Comparison of ENCODE assay signal across 16 cellular contexts in genomic region chr7:158589653-158590052, GRCh38.
"Had no signal": no experiment of that assay in that cellular context is flagged by ENCODE, and none has a peak within 500 bp of the region (broad histone marks: within the 10 kb centered on the region; RNA-seq: fewer than 3 reads in every experiment).

No MANE protein-coding gene starts in this region.

- DNase-seq: effector memory CD4-positive, alpha-beta T cell; heart left ventricle; islet precursor cell; mammary epithelial cell; right cardiac atrium; stimulated activated CD4-positive, alpha-beta T cell treated with anti-CD3 and anti-CD28 coated beads, Interleukin-4, amount 100 ng/mL, for 1 hour; stimulated activated naive B cell treated with anti-CD40 and anti-IgM and Interleukin-4, amounts not matched to agents 10 μg/mL and 1 μg/mL and 100 μg/mL, for 72 hours; stimulated activated naive CD8-positive, alpha-beta T cell treated with anti-CD3 and anti-CD28 coated beads, Interleukin-15, amount 100 ng/mL, for 72 hours; testis had no signal

- H3K27me3 ChIP-seq: testis had no signal

- H3K9me3 ChIP-seq: mucosa of descending colon, neutrophil, testis had no signal

- ATAC-seq: esophagus mucosa; heart left ventricle; left lobe of liver; mucosa of descending colon; natural killer cell treated with Interleukin-12 subunit alpha and Interleukin-12 subunit beta and Interleukin-15 and Interleukin-18, amount 100 ng/mL, for 72 hours; right cardiac atrium; stimulated activated naive B cell treated with anti-CD40 and anti-IgM and Interleukin-4, amounts not matched to agents 10 μg/mL and 1 μg/mL and 100 μg/mL, for 72 hours; stimulated activated naive CD8-positive, alpha-beta T cell treated with anti-CD3 and anti-CD28 coated beads, Interleukin-15, amount 100 ng/mL, for 72 hours had no signal

- H3K4me3 ChIP-seq: heart left ventricle, mucosa of descending colon, testis, tibial nerve had no signal

- H3K27ac ChIP-seq: heart left ventricle, neutrophil, testis, tibial nerve had no signal

- H3K27ac Mint-ChIP-seq: natural killer cell treated with Interleukin-12 subunit alpha and Interleukin-12 subunit beta and Interleukin-15 and Interleukin-18, amount 100 ng/mL, for 72 hours; stimulated activated naive CD8-positive, alpha-beta T cell treated with anti-CD3 and anti-CD28 coated beads, Interleukin-15, amount 100 ng/mL, for 72 hours had no signal

- H3K36me3 ChIP-seq: heart left ventricle, neutrophil, tibial nerve had no signal

- H3K36me3 Mint-ChIP-seq: natural killer cell treated with Interleukin-12 subunit alpha and Interleukin-12 subunit beta and Interleukin-15 and Interleukin-18, amount 100 ng/mL, for 72 hours had no signal

- H3K9me3 Mint-ChIP-seq: central memory CD8-positive, alpha-beta T cell; natural killer cell treated with Interleukin-12 subunit alpha and Interleukin-12 subunit beta and Interleukin-15 and Interleukin-18, amount 100 ng/mL, for 72 hours; stimulated activated naive CD8-positive, alpha-beta T cell treated with anti-CD3 and anti-CD28 coated beads, Interleukin-15, amount 100 ng/mL, for 72 hours had no signal
